Comparison of ENCODE assay signal across 18 cellular contexts in genomic region chr5:112824197-112824596, GRCh38. TPM values are rescaled to one million over a fixed set of nuclear protein-coding genes. Genes with fewer than 3 reads are reported as not detected.
DNase-seq lines count a peak whose midpoint lies in the region; ATAC-seq lines count a peak whose summit lies in the region.
"Had no signal": no experiment of that assay in that cellular context is flagged by ENCODE, and none has a peak within 500 bp of the region (broad histone marks: within the 10 kb centered on the region; RNA-seq: fewer than 3 reads in every experiment).

No MANE protein-coding gene starts in this region.

- no peaks in the 10 kb centered on the region for H3K27me3 Mint-ChIP-seq in activated naive CD4-positive, alpha-beta T cell treated with anti-CD3 and anti-CD28 coated beads, Interleukin-2, amount 50 U/mL, for 24 hours
- H3K27me3 Mint-ChIP-seq in activated T-helper 17 cell treated with anti-CD3 and anti-CD28 coated beads, Interleukin-2, amount 50 U/mL, for 72 hours, result no peaks in the 10 kb centered on the region
- H3K27me3 Mint-ChIP-seq: CD4-positive, CD25-positive, alpha-beta regulatory T cell; CD8-positive, alpha-beta memory T cell; IgD-negative memory B cell had no signal

- no peak overlapping the region for H4K8ac ChIP-seq in mesendoderm (ENCODE audit: low read depth, low read length)

- H3K27ac ChIP-seq in Karpas-422 (ENCODE audit: low read length) (peak overlapping the region; percentile 66), mesendoderm (ENCODE audit: low read depth, low read length) (no peak overlapping the region)

- no peaks in the 10 kb centered on the region for H4K20me1 ChIP-seq in Karpas-422 (ENCODE audit: insufficient read depth, low read depth, low read length)

- H2AFZ ChIP-seq in Karpas-422 (ENCODE audit: low read length), result no peak overlapping the region

- no peak for DNase-seq in activated naive CD4-positive, alpha-beta T cell treated with anti-CD3 and anti-CD28 coated beads, Interleukin-2, amount 50 U/mL, for 72 hours (ENCODE audit: low spot score in 2 of 2)
- DNase-seq in Karpas-422 (peak; percentile 80), mesendoderm (no peak), foreskin melanocyte (no peak)
- no peak for DNase-seq in stimulated activated effector memory CD8-positive, alpha-beta T cell treated with anti-CD3 and anti-CD28 coated beads, Interleukin-12 subunit alpha, Interleukin-12 subunit beta, amount 100 ng/mL, for 72 hours (ENCODE audit: low spot score in 2 of 2)
- DNase-seq: BE2C; C1 segment of cervical spinal cord; CD4-positive, CD25-positive, alpha-beta regulatory T cell; CD8-positive, alpha-beta memory T cell; COR-L47; DMS 273 treated with DMSO at 0.1 percent for 48 hours; GDM1 had no signal

- no peak overlapping the region for H2BK15ac ChIP-seq in mesendoderm (replicated peaks; ENCODE audit: low read depth)

- no peak overlapping the region for H2BK120ac ChIP-seq in mesendoderm (ENCODE audit: low read depth, low read length)

- no peak for ATAC-seq in activated naive CD4-positive, alpha-beta T cell treated with anti-CD3 and anti-CD28 coated beads, Interleukin-2, amount 50 U/mL, for 72 hours
- no peak for ATAC-seq in activated T-helper 17 cell treated with anti-CD3 and anti-CD28 coated beads, Interleukin-2, amount 50 U/mL, for 72 hours (replicated peaks)
- no peak for ATAC-seq in stimulated activated effector memory CD8-positive, alpha-beta T cell treated with anti-CD3 and anti-CD28 coated beads, Interleukin-12 subunit alpha, Interleukin-12 subunit beta, amount 100 ng/mL, for 72 hours
- no peak for ATAC-seq in GM18519 (IDR thresholded peaks at IDR 0.05; ENCODE audit: low FRiP score, unreplicated experiment)
- ATAC-seq: HepG2 had no signal

- H4K5ac ChIP-seq in mesendoderm (ENCODE audit: low read length), result no peak overlapping the region

- no peak overlapping the region for H2AK5ac ChIP-seq in mesendoderm (ENCODE audit: low read length)

- H3K4me3 Mint-ChIP-seq in activated naive CD4-positive, alpha-beta T cell treated with anti-CD3 and anti-CD28 coated beads, Interleukin-2, amount 50 U/mL, for 24 hours, result no peak overlapping the region
- no peak overlapping the region for H3K4me3 Mint-ChIP-seq in activated T-helper 17 cell treated with anti-CD3 and anti-CD28 coated beads, Interleukin-2, amount 50 U/mL, for 72 hours
- no peak overlapping the region for H3K4me3 Mint-ChIP-seq in stimulated activated effector memory CD8-positive, alpha-beta T cell treated with anti-CD3 and anti-CD28 coated beads, Interleukin-12 subunit alpha, Interleukin-12 subunit beta, amount 100 ng/mL, for 72 hours
- H3K4me3 Mint-ChIP-seq: CD4-positive, CD25-positive, alpha-beta regulatory T cell; CD8-positive, alpha-beta memory T cell had no signal

- H3K4me1 ChIP-seq in Karpas-422 (ENCODE audit: low read length) (peaks cover 34% of the 10 kb centered on the region), mesendoderm (ENCODE audit: control insufficient read depth, low read depth, low read length) (no peaks in the 10 kb centered on the region)
- H3K4me1 ChIP-seq: BE2C had no signal

- no peak overlapping the region for H3K4ac ChIP-seq in mesendoderm (ENCODE audit: low read depth, low read length)

- peaks cover 85% of the 10 kb centered on the region for H3K36me3 ChIP-seq in Karpas-422 (ENCODE audit: insufficient read depth, low read length)
- no peaks in the 10 kb centered on the region for H3K36me3 ChIP-seq in mesendoderm (ENCODE audit: control insufficient read depth, insufficient read depth, low read length)

- no peaks in the 10 kb centered on the region for H3K9me3 Mint-ChIP-seq in activated naive CD4-positive, alpha-beta T cell treated with anti-CD3 and anti-CD28 coated beads, Interleukin-2, amount 50 U/mL, for 24 hours
- H3K9me3 Mint-ChIP-seq in activated naive CD4-positive, alpha-beta T cell treated with anti-CD3 and anti-CD28 coated beads, Interleukin-2, amount 50 U/mL, for 72 hours, result no peaks in the 10 kb centered on the region
- H3K9me3 Mint-ChIP-seq in activated T-helper 17 cell treated with anti-CD3 and anti-CD28 coated beads, Interleukin-2, amount 50 U/mL, for 72 hours, result no peaks in the 10 kb centered on the region
- no peaks in the 10 kb centered on the region for H3K9me3 Mint-ChIP-seq in stimulated activated effector memory CD8-positive, alpha-beta T cell treated with anti-CD3 and anti-CD28 coated beads, Interleukin-12 subunit alpha, Interleukin-12 subunit beta, amount 100 ng/mL, for 72 hours
- H3K9me3 Mint-ChIP-seq: CD4-positive, CD25-positive, alpha-beta regulatory T cell; CD8-positive, alpha-beta memory T cell; IgD-negative memory B cell had no signal

- no peak overlapping the region for H2BK5ac ChIP-seq in mesendoderm (ENCODE audit: low read length)

- peak overlapping the region; percentile 67 for H3K27ac Mint-ChIP-seq in activated naive CD4-positive, alpha-beta T cell treated with anti-CD3 and anti-CD28 coated beads, Interleukin-2, amount 50 U/mL, for 24 hours
- H3K27ac Mint-ChIP-seq in activated naive CD4-positive, alpha-beta T cell treated with anti-CD3 and anti-CD28 coated beads, Interleukin-2, amount 50 U/mL, for 72 hours, result no peak overlapping the region
- H3K27ac Mint-ChIP-seq in activated T-helper 17 cell treated with anti-CD3 and anti-CD28 coated beads, Interleukin-2, amount 50 U/mL, for 72 hours, result peak overlapping the region; percentile 13
- peak overlapping the region; percentile 61 for H3K27ac Mint-ChIP-seq in stimulated activated effector memory CD8-positive, alpha-beta T cell treated with anti-CD3 and anti-CD28 coated beads, Interleukin-12 subunit alpha, Interleukin-12 subunit beta, amount 100 ng/mL, for 72 hours
- H3K27ac Mint-ChIP-seq: CD4-positive, CD25-positive, alpha-beta regulatory T cell had no signal

- no peak overlapping the region for H3K18ac ChIP-seq in mesendoderm (ENCODE audit: low read length)

- H3K79me1 ChIP-seq in mesendoderm (ENCODE audit: low read length), result no peaks in the 10 kb centered on the region

- H3K9me3 ChIP-seq in Karpas-422 (ENCODE audit: low read length), result no peaks in the 10 kb centered on the region
- H3K9me3 ChIP-seq: BE2C, HAP-1 had no signal

- H3K9ac ChIP-seq in Karpas-422 (ENCODE audit: low read length) (no peak overlapping the region), mesendoderm (ENCODE audit: low read length) (no peak overlapping the region)

- no peaks in the 10 kb centered on the region for H3K9me2 ChIP-seq in Karpas-422 (replicated peaks; ENCODE audit: insufficient read depth, low read length)

- no peak overlapping the region for H3K4me3 ChIP-seq in Karpas-422 (ENCODE audit: low read length)
- H3K4me3 ChIP-seq in mesendoderm (ENCODE audit: low read length), result no peak overlapping the region
- H3K4me3 ChIP-seq: HAP-1 had no signal

- H3K4me1 Mint-ChIP-seq in activated naive CD4-positive, alpha-beta T cell treated with anti-CD3 and anti-CD28 coated beads, Interleukin-2, amount 50 U/mL, for 24 hours, result no peaks in the 10 kb centered on the region
- H3K4me1 Mint-ChIP-seq in activated T-helper 17 cell treated with anti-CD3 and anti-CD28 coated beads, Interleukin-2, amount 50 U/mL, for 72 hours, result no peaks in the 10 kb centered on the region
- H3K4me1 Mint-ChIP-seq in stimulated activated effector memory CD8-positive, alpha-beta T cell treated with anti-CD3 and anti-CD28 coated beads, Interleukin-12 subunit alpha, Interleukin-12 subunit beta, amount 100 ng/mL, for 72 hours, result no peaks in the 10 kb centered on the region

- peaks cover 20% of the 10 kb centered on the region for H3K79me2 ChIP-seq in Karpas-422 (ENCODE audit: low read length)
- H3K79me2 ChIP-seq in mesendoderm (ENCODE audit: control insufficient read depth, insufficient read depth, low read length), result no peaks in the 10 kb centered on the region

- no peak overlapping the region for H3K23ac ChIP-seq in mesendoderm (ENCODE audit: low read length)

- H3K56ac ChIP-seq in mesendoderm (ENCODE audit: low read length), result no peak overlapping the region

- H3K27me3 ChIP-seq in Karpas-422 (ENCODE audit: low read length) (no peaks in the 10 kb centered on the region), mesendoderm (ENCODE audit: insufficient read depth, low read length, poor library complexity) (no peaks in the 10 kb centered on the region)
- H3K27me3 ChIP-seq: BE2C had no signal

- H3K4me2 ChIP-seq in Karpas-422 (ENCODE audit: low read depth, low read length, poor library complexity, severe bottlenecking), result peak overlapping the region; percentile 13
- no peak overlapping the region for H3K4me2 ChIP-seq in mesendoderm (ENCODE audit: low read length)

- peaks cover 17% of the 10 kb centered on the region for H3K36me3 Mint-ChIP-seq in activated naive CD4-positive, alpha-beta T cell treated with anti-CD3 and anti-CD28 coated beads, Interleukin-2, amount 50 U/mL, for 24 hours
- H3K36me3 Mint-ChIP-seq in activated naive CD4-positive, alpha-beta T cell treated with anti-CD3 and anti-CD28 coated beads, Interleukin-2, amount 50 U/mL, for 72 hours, result peaks cover 0 to 6% of the 10 kb centered on the region in 2 donors
- peaks cover 89% of the 10 kb centered on the region for H3K36me3 Mint-ChIP-seq in activated T-helper 17 cell treated with anti-CD3 and anti-CD28 coated beads, Interleukin-2, amount 50 U/mL, for 72 hours (ENCODE audit: low read depth)
- peaks cover 67% of the 10 kb centered on the region for H3K36me3 Mint-ChIP-seq in stimulated activated effector memory CD8-positive, alpha-beta T cell treated with anti-CD3 and anti-CD28 coated beads, Interleukin-12 subunit alpha, Interleukin-12 subunit beta, amount 100 ng/mL, for 72 hours

RNA-seq across cellular contexts. Expression of gene SRP19, which starts 36.9 kb away (rescaled TPM):
- total RNA-seq in activated naive CD4-positive, alpha-beta T cell treated with anti-CD3 and anti-CD28 coated beads, Interleukin-2, amount 50 U/mL, for 72 hours, result 10 to 100 TPM; 40.7 to 74.6 TPM
- total RNA-seq in Karpas-422 (2014; rRNA removed; shearing (Covaris generic); ENCODE audit: low replicate concordance), result 61.9 and 72.7 TPM in 2 replicates
- total RNA-seq in activated T-helper 17 cell treated with anti-CD3 and anti-CD28 coated beads, Interleukin-2, amount 50 U/mL, for 72 hours, result 10 to 100 TPM; 25.4 to 60.3 TPM
- 152 TPM for polyA plus RNA-seq in mesendoderm (2013, experiment 1 of 2)
- polyA plus RNA-seq in mesendoderm (2013, experiment 2 of 2), result 155 TPM

Comparison
In these comparisons a context has a peak if more than half of its experiments do, and no peak if none do; other contexts are left out.
1. H3K27ac Mint-ChIP-seq: peak in activated naive CD4-positive, alpha-beta T cell treated with anti-CD3 and anti-CD28 coated beads, Interleukin-2, amount 50 U/mL, for 24 hours (single experiment), activated T-helper 17 cell treated with anti-CD3 and anti-CD28 coated beads, Interleukin-2, amount 50 U/mL, for 72 hours (single experiment) and stimulated activated effector memory CD8-positive, alpha-beta T cell treated with anti-CD3 and anti-CD28 coated beads, Interleukin-12 subunit alpha, Interleukin-12 subunit beta, amount 100 ng/mL, for 72 hours (single experiment); none in activated naive CD4-positive, alpha-beta T cell treated with anti-CD3 and anti-CD28 coated beads, Interleukin-2, amount 50 U/mL, for 72 hours (0 of 2).